ENCODE assay signal across 18 cellular contexts in genomic region chr3:50341996-50342732, GRCh38. TPM values are rescaled to one million over a fixed set of nuclear protein-coding genes. Genes with fewer than 3 reads are reported as not detected.
A peak's percentile ranks its signal among the peaks of the same experiment; 100 is the strongest.
DNase-seq lines count a peak whose midpoint lies in the region; ATAC-seq, FAIRE-seq and TF ChIP-seq lines count a peak whose summit lies in the region.
"Had no signal": no experiment of that assay in that cellular context is flagged by ENCODE, and none has a peak within 500 bp of the region (broad histone marks: within the 10 kb centered on the region; RNA-seq: fewer than 3 reads in every experiment).

No MANE protein-coding gene starts in this region.

- H3K9ac ChIP-seq in neuronal stem cell (ENCODE audit: low read depth, low read length, poor library complexity) = peak overlapping the region; percentile 10

- no peaks in the 10 kb centered on the region for H3K79me1 ChIP-seq in neuronal stem cell (ENCODE audit: low read depth, low read length)

- intact Hi-C loops in sciatic nerve (cut with DNase I) = no loop called here

- no peak overlapping the region for H4K91ac ChIP-seq in neuronal stem cell (ENCODE audit: low read depth, low read length, poor library complexity)

- H3K36me3 Mint-ChIP-seq in T-helper 2 cell treated with Interferon-gamma antibody and Interleukin-4, amounts not matched to agents 5 μg/mL and 100 μg/mL, for 36 hours (ENCODE audit: low read depth) = peaks cover 29% of the 10 kb centered on the region
- peaks cover 38% of the 10 kb centered on the region for H3K36me3 Mint-ChIP-seq in activated T-helper 17 cell treated with anti-CD3 and anti-CD28 coated beads, Interleukin-2, amount 50 U/mL, for 72 hours (ENCODE audit: low read depth)

- H3K27me3 ChIP-seq in neuronal stem cell (ENCODE audit: control insufficient read depth in 3 of 3, insufficient read depth in 3 of 3, low read depth in 1 of 3, low read length in 3 of 3) = peaks cover 16 to 70% (median 56%) of the 10 kb centered on the region in 3 experiments

- H3K4ac ChIP-seq in neuronal stem cell (ENCODE audit: low read length) = no peak overlapping the region

- H2AK5ac ChIP-seq in neuronal stem cell (ENCODE audit: low read depth, low read length) = peak overlapping the region; percentile 33

- no peak for DNase-seq in T-helper 2 cell treated with Interferon-gamma antibody and Interleukin-4, amounts not matched to agents 5 μg/mL and 100 μg/mL, for 36 hours (ENCODE audit: low spot score)
- no peak for DNase-seq in T-helper 2 cell
- no peak for DNase-seq in HFF-Myc (ENCODE audit: extremely low read depth, low read depth)
- no peak for DNase-seq in neuronal stem cell (ENCODE audit: low spot score)
- DNase-seq in frontal cortex (ENCODE audit: low spot score in 2 of 2) = no peak
- DNase-seq in sciatic nerve (ENCODE audit: low spot score) = no peak
- no peak for DNase-seq in hypothalamus (lab: John Stamatoyannopoulos, UW)
- DNase-seq: 8988T, activated gamma-delta T cell treated with Interleukin-2 at 50 U/mL for 16 hours, DND-41, islet precursor cell, mammary epithelial cell, NCI-H1930 had no signal

- peak overlapping the region; percentile 66 for H2BK15ac ChIP-seq in neuronal stem cell (ENCODE audit: low read length)

- peaks cover 2 to 6% of the 10 kb centered on the region in 2 donors for H3K9me3 ChIP-seq in neuronal stem cell (replicated peaks in 1 of 2; ENCODE audit: control insufficient read depth in 2 of 2, insufficient read depth in 1 of 2, low read depth in 1 of 2, low read length in 2 of 2)
- H3K9me3 ChIP-seq: thoracic aorta had no signal

- H3K27ac ChIP-seq in neuronal stem cell (replicated peaks; ENCODE audit: low read length) = no peak overlapping the region

- H3K23ac ChIP-seq in neuronal stem cell (ENCODE audit: low read depth, low read length, poor library complexity) = peak overlapping the region; percentile 4

- peak overlapping the region; percentile 97; the same call in 1 of the 2 replicates for H3K4me3 ChIP-seq in HFF-Myc (replicated peaks; ENCODE audit: low read depth, low read length)
- H3K4me3 ChIP-seq in neuronal stem cell (ENCODE audit: low read length in 2 of 2) = no peak overlapping the region

- H3K4me2 ChIP-seq in neuronal stem cell (ENCODE audit: insufficient read depth, low read length, poor library complexity, severe bottlenecking) = no peak overlapping the region

- peaks cover 40% of the 10 kb centered on the region for H3K4me1 Mint-ChIP-seq in T-helper 2 cell treated with Interferon-gamma antibody and Interleukin-4, amounts not matched to agents 5 μg/mL and 100 μg/mL, for 36 hours (ENCODE audit: low read depth)
- peaks cover 16% of the 10 kb centered on the region for H3K4me1 Mint-ChIP-seq in activated T-helper 17 cell treated with anti-CD3 and anti-CD28 coated beads, Interleukin-2, amount 50 U/mL, for 72 hours
- H3K4me1 Mint-ChIP-seq: endodermal cell had no signal

- H3K14ac ChIP-seq in neuronal stem cell (ENCODE audit: low read length) = no peak overlapping the region

- no peaks in the 10 kb centered on the region for H3K36me3 ChIP-seq in neuronal stem cell (replicated peaks in 1 of 2; ENCODE audit: control insufficient read depth in 2 of 2, insufficient read depth in 2 of 2, low read length in 2 of 2)
- H3K36me3 ChIP-seq: thoracic aorta had no signal

- H2BK12ac ChIP-seq in neuronal stem cell (ENCODE audit: low read length) = no peak overlapping the region

- ATAC-seq in activated T-helper 17 cell treated with anti-CD3 and anti-CD28 coated beads, Interleukin-2, amount 50 U/mL, for 72 hours (replicated peaks) = no peak
- ATAC-seq in sciatic nerve = no peak

- no peak overlapping the region for H3K18ac ChIP-seq in neuronal stem cell (ENCODE audit: low read length)

- no peaks in the 10 kb centered on the region for H3K9me3 Mint-ChIP-seq in T-helper 2 cell treated with Interferon-gamma antibody and Interleukin-4, amounts not matched to agents 5 μg/mL and 100 μg/mL, for 36 hours
- H3K9me3 Mint-ChIP-seq in activated T-helper 17 cell treated with anti-CD3 and anti-CD28 coated beads, Interleukin-2, amount 50 U/mL, for 72 hours = no peaks in the 10 kb centered on the region
- H3K9me3 Mint-ChIP-seq: endodermal cell had no signal

- H3K4me3 Mint-ChIP-seq in T-helper 2 cell treated with Interferon-gamma antibody and Interleukin-4, amounts not matched to agents 5 μg/mL and 100 μg/mL, for 36 hours = peak overlapping the region; percentile 86
- H3K4me3 Mint-ChIP-seq in activated T-helper 17 cell treated with anti-CD3 and anti-CD28 coated beads, Interleukin-2, amount 50 U/mL, for 72 hours = peak overlapping the region; percentile 98
- H3K4me3 Mint-ChIP-seq: endodermal cell had no signal

- H2AFZ ChIP-seq in neuronal stem cell (ENCODE audit: low read length) = no peak overlapping the region

- TF ChIP-seq CTCF in HFF-Myc (IDR thresholded peaks at IDR 0.05; ENCODE audit: low read depth, low read length, missing control alignments) = no peak

- peaks cover 3 to 12% of the 10 kb centered on the region in 2 donors for H3K4me1 ChIP-seq in neuronal stem cell (ENCODE audit: control insufficient read depth in 2 of 2, insufficient read depth in 1 of 2, low read depth in 1 of 2, low read length in 2 of 2)

- peak overlapping the region; percentile 94 for H3K27ac Mint-ChIP-seq in T-helper 2 cell treated with Interferon-gamma antibody and Interleukin-4, amounts not matched to agents 5 μg/mL and 100 μg/mL, for 36 hours
- no peak overlapping the region for H3K27ac Mint-ChIP-seq in activated T-helper 17 cell treated with anti-CD3 and anti-CD28 coated beads, Interleukin-2, amount 50 U/mL, for 72 hours
- H3K27ac Mint-ChIP-seq: endodermal cell, GM23338, progenitor cell of endocrine pancreas had no signal

- no CpG with 5 or more reads among the region's 13 CpGs for WGBS in neuronal stem cell (ENCODE audit: extremely low coverage in 2 of 2, insufficient read length in 2 of 2, insufficient replicate concordance in 1 of 2), 2 donors

- H2BK5ac ChIP-seq in neuronal stem cell (ENCODE audit: low read length) = no peak overlapping the region

- no peak for FAIRE-seq in frontal cortex (lab: Jason Lieb, UNC)

- no peaks in the 10 kb centered on the region for H3K27me3 Mint-ChIP-seq in T-helper 2 cell treated with Interferon-gamma antibody and Interleukin-4, amounts not matched to agents 5 μg/mL and 100 μg/mL, for 36 hours (ENCODE audit: low read depth)
- no peaks in the 10 kb centered on the region for H3K27me3 Mint-ChIP-seq in activated T-helper 17 cell treated with anti-CD3 and anti-CD28 coated beads, Interleukin-2, amount 50 U/mL, for 72 hours

- no peak overlapping the region for H4K8ac ChIP-seq in neuronal stem cell (ENCODE audit: low read depth, low read length)

- H2BK120ac ChIP-seq in neuronal stem cell (ENCODE audit: low read depth, low read length) = no peak overlapping the region

RNA-seq across cellular contexts. Expression of gene RASSF1, which starts 1.5 kb away (rescaled TPM):
- total RNA-seq in activated T-helper 17 cell treated with anti-CD3 and anti-CD28 coated beads, Interleukin-2, amount 50 U/mL, for 72 hours = 100 to 1,000 TPM in 1 of 2 donors, 10 to 100 TPM in 1; 85.8 to 139 TPM
- 8.5 TPM for polyA plus RNA-seq in neuronal stem cell (2013, experiment 1 of 2)
- polyA plus RNA-seq in neuronal stem cell (2013, experiment 2 of 2) = 8.5 TPM
- total RNA-seq in frontal cortex (12.6 TPM), sciatic nerve (51.0 TPM)

RNA-seq across cellular contexts. Expression of gene ZMYND10, which starts 3.4 kb away (rescaled TPM):
- total RNA-seq in activated T-helper 17 cell treated with anti-CD3 and anti-CD28 coated beads, Interleukin-2, amount 50 U/mL, for 72 hours = 10 to 100 TPM in 1 of 2 donors, 1 to 10 TPM in 1; 3.9 to 10.9 TPM
- polyA plus RNA-seq in neuronal stem cell (2013, experiment 1 of 2) = 2.0 TPM
- polyA plus RNA-seq in neuronal stem cell (2013, experiment 2 of 2) = 1.6 TPM
- 3.7 TPM for total RNA-seq in frontal cortex
- total RNA-seq in sciatic nerve = 1.9 TPM
- total RNA-seq: thoracic aorta had no signal

RNA-seq across cellular contexts. Expression of gene NPRL2, which starts 8.4 kb away (rescaled TPM):
- total RNA-seq in activated T-helper 17 cell treated with anti-CD3 and anti-CD28 coated beads, Interleukin-2, amount 50 U/mL, for 72 hours = 10 to 100 TPM; 50.2 to 96.5 TPM
- 19.4 TPM for polyA plus RNA-seq in neuronal stem cell (2013, experiment 1 of 2)
- 17.4 TPM for polyA plus RNA-seq in neuronal stem cell (2013, experiment 2 of 2)
- total RNA-seq in frontal cortex (20.8 TPM), sciatic nerve (20.6 TPM)

RNA-seq across cellular contexts. Expression of gene CYB561D2, which starts 8.5 kb away (rescaled TPM):
- total RNA-seq in activated T-helper 17 cell treated with anti-CD3 and anti-CD28 coated beads, Interleukin-2, amount 50 U/mL, for 72 hours = 10 to 100 TPM; 35.6 to 40.8 TPM
- polyA plus RNA-seq in neuronal stem cell (2013, experiment 1 of 2) = 6.9 TPM
- 7.1 TPM for polyA plus RNA-seq in neuronal stem cell (2013, experiment 2 of 2)
- total RNA-seq in frontal cortex = 11.0 TPM
- total RNA-seq in sciatic nerve = 10.1 TPM

RNA-seq across cellular contexts. Expression of gene TUSC2, which starts 14.1 kb away (rescaled TPM):
- total RNA-seq in activated T-helper 17 cell treated with anti-CD3 and anti-CD28 coated beads, Interleukin-2, amount 50 U/mL, for 72 hours = 10 to 100 TPM; 13.9 to 19.3 TPM
- 28.3 TPM for polyA plus RNA-seq in neuronal stem cell (2013, experiment 1 of 2)
- polyA plus RNA-seq in neuronal stem cell (2013, experiment 2 of 2) = 27.7 TPM
- 16.7 TPM for total RNA-seq in frontal cortex
- total RNA-seq in sciatic nerve = 17.7 TPM
